8 cellular contexts compared by ENCODE assay signal in the genomic region with DNA sequence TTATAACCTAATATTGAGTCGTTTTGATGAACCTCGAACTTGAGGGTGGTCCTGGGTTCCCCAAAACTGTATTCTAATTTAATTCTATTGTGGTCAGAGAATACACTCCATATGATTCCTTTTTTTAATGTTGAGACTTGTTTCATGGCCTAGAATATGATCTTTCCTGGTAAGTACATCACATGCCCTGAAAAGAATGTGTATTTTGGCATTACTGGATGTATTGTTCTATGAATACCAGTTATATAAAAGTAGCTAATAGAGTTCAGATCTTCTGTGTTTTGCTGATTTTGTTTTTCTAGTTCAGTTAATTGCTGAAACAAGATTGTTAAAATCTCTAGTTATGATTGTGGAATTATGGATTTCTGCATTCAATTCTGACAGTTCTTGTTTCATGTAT.
"Had no signal": no experiment of that assay in that cellular context is flagged by ENCODE, and none has a peak within 500 bp of the region (broad histone marks: within the 10 kb centered on the region; RNA-seq: fewer than 3 reads in every experiment).

No MANE protein-coding gene starts in this region.

- H3K4me3 ChIP-seq: GM23248, HAP-1, K562 had no signal

- ATAC-seq: HCT116, K562 had no signal

- H3K4me3 Mint-ChIP-seq: HFFc6 had no signal

- H3K27ac ChIP-seq: GM23248 had no signal

- H3K36me3 ChIP-seq: HAP-1 had no signal

- H3K27ac Mint-ChIP-seq: HFFc6 had no signal

- DNase-seq: GM23248, GOT3, H7, HFFc6, IMR-90 had no signal

- H3K9ac ChIP-seq: GM23248 had no signal

- H3K9me3 Mint-ChIP-seq: HFFc6 had no signal

- H3K4me1 ChIP-seq: HAP-1 had no signal
